Comparison of ENCODE assay signal across 1 cellular context in the genomic region with DNA sequence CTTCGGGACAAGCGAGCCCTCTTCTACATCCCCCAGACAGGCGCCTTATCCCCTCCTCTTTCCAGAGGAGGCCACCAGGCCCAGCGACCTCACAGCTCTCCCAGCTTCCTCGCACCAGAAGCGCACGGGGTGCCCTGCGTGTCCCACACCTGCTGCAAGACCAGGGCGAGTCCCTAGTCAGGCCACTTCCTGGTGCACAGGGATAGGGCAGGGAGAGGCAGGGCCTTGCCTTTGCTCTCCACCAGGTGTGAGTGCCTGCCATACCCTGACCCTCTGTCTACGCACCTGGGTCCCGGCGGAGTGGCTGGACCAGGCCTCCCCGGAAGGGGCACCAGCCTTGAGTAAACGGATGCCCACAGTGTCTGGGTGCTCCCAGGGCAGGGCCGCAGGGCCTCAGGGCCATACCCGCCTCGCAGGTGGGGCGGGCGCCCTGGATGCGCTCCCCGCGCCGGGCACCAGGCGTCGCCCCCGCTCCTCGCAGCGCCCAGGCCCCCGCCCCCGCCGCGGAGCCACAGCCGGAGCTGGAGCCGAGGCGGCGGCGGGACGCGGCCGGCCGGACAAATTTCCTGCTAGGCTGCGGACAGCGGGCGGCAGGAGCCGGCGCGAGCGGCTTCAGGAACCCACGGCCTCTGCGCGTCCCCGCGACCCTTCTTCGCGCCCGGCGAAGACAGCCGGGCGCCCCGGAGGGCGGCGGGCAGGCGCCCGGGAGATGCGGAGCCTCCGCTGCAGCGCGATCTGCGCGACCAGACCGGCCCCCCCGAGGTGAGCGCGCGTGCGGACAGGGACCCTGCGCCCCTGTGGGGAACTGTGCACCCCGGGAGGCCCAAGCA.
TF ChIP-seq lines count a peak whose summit lies in the region.

A gene with protein sequence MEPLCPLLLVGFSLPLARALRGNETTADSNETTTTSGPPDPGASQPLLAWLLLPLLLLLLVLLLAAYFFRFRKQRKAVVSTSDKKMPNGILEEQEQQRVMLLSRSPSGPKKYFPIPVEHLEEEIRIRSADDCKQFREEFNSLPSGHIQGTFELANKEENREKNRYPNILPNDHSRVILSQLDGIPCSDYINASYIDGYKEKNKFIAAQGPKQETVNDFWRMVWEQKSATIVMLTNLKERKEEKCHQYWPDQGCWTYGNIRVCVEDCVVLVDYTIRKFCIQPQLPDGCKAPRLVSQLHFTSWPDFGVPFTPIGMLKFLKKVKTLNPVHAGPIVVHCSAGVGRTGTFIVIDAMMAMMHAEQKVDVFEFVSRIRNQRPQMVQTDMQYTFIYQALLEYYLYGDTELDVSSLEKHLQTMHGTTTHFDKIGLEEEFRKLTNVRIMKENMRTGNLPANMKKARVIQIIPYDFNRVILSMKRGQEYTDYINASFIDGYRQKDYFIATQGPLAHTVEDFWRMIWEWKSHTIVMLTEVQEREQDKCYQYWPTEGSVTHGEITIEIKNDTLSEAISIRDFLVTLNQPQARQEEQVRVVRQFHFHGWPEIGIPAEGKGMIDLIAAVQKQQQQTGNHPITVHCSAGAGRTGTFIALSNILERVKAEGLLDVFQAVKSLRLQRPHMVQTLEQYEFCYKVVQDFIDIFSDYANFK (plus strand): TSS at position 556 of the 830 bp plus-strand sequence. CDS start 133,779 bp downstream, outside the sequence.

TF ChIP-seq in WTC11, 78 proteins besides CTCF, POLR2A, EP300 and RAD21 (continued from another document):
- TF ChIP-seq, protein P1, sequence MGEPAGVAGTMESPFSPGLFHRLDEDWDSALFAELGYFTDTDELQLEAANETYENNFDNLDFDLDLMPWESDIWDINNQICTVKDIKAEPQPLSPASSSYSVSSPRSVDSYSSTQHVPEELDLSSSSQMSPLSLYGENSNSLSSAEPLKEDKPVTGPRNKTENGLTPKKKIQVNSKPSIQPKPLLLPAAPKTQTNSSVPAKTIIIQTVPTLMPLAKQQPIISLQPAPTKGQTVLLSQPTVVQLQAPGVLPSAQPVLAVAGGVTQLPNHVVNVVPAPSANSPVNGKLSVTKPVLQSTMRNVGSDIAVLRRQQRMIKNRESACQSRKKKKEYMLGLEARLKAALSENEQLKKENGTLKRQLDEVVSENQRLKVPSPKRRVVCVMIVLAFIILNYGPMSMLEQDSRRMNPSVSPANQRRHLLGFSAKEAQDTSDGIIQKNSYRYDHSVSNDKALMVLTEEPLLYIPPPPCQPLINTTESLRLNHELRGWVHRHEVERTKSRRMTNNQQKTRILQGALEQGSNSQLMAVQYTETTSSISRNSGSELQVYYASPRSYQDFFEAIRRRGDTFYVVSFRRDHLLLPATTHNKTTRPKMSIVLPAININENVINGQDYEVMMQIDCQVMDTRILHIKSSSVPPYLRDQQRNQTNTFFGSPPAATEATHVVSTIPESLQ (CRISPR knock-in tag; IDR thresholded peaks at IDR 0.05) = no peak
- TF ChIP-seq, protein P2, sequence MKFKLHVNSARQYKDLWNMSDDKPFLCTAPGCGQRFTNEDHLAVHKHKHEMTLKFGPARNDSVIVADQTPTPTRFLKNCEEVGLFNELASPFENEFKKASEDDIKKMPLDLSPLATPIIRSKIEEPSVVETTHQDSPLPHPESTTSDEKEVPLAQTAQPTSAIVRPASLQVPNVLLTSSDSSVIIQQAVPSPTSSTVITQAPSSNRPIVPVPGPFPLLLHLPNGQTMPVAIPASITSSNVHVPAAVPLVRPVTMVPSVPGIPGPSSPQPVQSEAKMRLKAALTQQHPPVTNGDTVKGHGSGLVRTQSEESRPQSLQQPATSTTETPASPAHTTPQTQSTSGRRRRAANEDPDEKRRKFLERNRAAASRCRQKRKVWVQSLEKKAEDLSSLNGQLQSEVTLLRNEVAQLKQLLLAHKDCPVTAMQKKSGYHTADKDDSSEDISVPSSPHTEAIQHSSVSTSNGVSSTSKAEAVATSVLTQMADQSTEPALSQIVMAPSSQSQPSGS (CRISPR knock-in tag; IDR thresholded peaks at IDR 0.05; ENCODE audit: borderline replicate concordance, low read depth) = no peak
- TF ChIP-seq, protein P3, sequence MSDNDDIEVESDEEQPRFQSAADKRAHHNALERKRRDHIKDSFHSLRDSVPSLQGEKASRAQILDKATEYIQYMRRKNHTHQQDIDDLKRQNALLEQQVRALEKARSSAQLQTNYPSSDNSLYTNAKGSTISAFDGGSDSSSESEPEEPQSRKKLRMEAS (CRISPR knock-in tag; IDR thresholded peaks at IDR 0.05) = 0 out of 2 replicates have a peak, but pooled peaks have one; percentile 45
- TF ChIP-seq, protein P4, sequence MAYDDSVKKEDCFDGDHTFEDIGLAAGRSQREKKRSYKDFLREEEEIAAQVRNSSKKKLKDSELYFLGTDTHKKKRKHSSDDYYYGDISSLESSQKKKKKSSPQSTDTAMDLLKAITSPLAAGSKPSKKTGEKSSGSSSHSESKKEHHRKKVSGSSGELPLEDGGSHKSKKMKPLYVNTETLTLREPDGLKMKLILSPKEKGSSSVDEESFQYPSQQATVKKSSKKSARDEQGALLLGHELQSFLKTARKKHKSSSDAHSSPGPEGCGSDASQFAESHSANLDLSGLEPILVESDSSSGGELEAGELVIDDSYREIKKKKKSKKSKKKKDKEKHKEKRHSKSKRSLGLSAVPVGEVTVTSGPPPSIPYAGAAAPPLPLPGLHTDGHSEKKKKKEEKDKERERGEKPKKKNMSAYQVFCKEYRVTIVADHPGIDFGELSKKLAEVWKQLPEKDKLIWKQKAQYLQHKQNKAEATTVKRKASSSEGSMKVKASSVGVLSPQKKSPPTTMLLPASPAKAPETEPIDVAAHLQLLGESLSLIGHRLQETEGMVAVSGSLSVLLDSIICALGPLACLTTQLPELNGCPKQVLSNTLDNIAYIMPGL (CRISPR knock-in tag; IDR thresholded peaks at IDR 0.05) = peak; percentile 80
- peak; percentile 44; the same call in 1 of the 2 replicates for TF ChIP-seq SP1 (CRISPR knock-in tag; conservative IDR thresholded peaks at IDR 0.05)
